Comparison of ENCODE assay signal across 9 cellular contexts in the genomic region with DNA sequence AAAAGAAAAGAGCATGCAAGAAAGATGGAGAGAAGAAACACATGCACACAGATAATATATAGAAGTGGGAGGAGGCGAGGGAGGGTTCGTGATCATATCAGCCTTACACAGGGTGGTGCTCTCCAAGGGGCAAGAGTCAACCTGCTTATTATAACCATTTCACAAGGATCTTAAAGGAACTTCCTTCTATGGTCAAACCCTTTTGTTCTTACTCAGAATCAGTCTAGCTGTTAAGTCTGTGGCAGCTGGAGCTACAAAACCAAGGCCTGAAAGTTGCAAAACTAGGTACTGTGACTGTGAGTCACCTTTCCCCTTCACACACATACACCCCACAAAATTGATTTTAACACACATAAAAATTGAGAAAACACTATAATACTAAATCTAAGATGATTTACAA. TPM values are rescaled to one million over a fixed set of nuclear protein-coding genes. Genes with fewer than 3 reads are reported as not detected.
A peak's percentile ranks its signal among the peaks of the same experiment; 100 is the strongest.
DNase-seq lines count a peak whose midpoint lies in the region; ATAC-seq, FAIRE-seq and TF ChIP-seq lines count a peak whose summit lies in the region.
"Had no signal": no experiment of that assay in that cellular context is flagged by ENCODE, and none has a peak within 500 bp of the region (broad histone marks: within the 10 kb centered on the region; RNA-seq: fewer than 3 reads in every experiment).

No MANE protein-coding gene starts in this region.

- no peaks in the 10 kb centered on the region for H3K27me3 ChIP-seq in GM06990 (replicated peaks; ENCODE audit: control insufficient read depth, insufficient read depth, low read length)
- no peaks in the 10 kb centered on the region for H3K27me3 ChIP-seq in small intestine (ENCODE audit: control insufficient read depth in 2 of 2, insufficient read depth in 2 of 2, low read length in 2 of 2)
- H3K27me3 ChIP-seq: heart right ventricle had no signal

- H3K27ac ChIP-seq in small intestine (ENCODE audit: low read depth in 1 of 2, low read length in 1 of 2) = no peak overlapping the region
- H3K27ac ChIP-seq: heart right ventricle had no signal

- DNase-seq in GM06990 (ENCODE audit: extremely low read depth, insufficient read length) = peak; percentile 26
- DNase-seq in activated gamma-delta T cell treated with anti-CD3 and anti-CD28 coated beads, Interleukin-2, amount 50 U/mL, for 16 hours (ENCODE audit: low read depth) = peak; percentile 34
- peak; percentile 54 for DNase-seq in small intestine
- no peak for DNase-seq in NCI-H1417 treated with DMSO at 0.1 percent for 48 hours (lab: John Stamatoyannopoulos, UW)
- DNase-seq in NCI-H748 treated with DMSO at 0.1 percent for 48 hours (lab: John Stamatoyannopoulos, UW) = no peak
- DNase-seq in NCI-H1092 treated with DMSO at 0.1 percent for 48 hours (lab: John Stamatoyannopoulos, UW) = no peak
- DNase-seq: heart right ventricle had no signal

- peak; percentile 84 for ATAC-seq in GM21423 (IDR thresholded peaks at IDR 0.05; ENCODE audit: unreplicated experiment)
- ATAC-seq in HG03575 (IDR thresholded peaks at IDR 0.05; ENCODE audit: extremely low read depth, insufficient number of reproducible peaks, low FRiP score, unreplicated experiment) = peak; percentile 95

- H3K9me3 ChIP-seq in small intestine (ENCODE audit: control insufficient read depth, low read depth) = no peaks in the 10 kb centered on the region
- H3K9me3 ChIP-seq: heart right ventricle had no signal

- H3K4me1 ChIP-seq in small intestine (ENCODE audit: control insufficient read depth in 2 of 2, insufficient read depth in 1 of 2, low read depth in 1 of 2, low read length in 1 of 2) = peaks cover 0 to 1% of the 10 kb centered on the region in 2 donors

- no peak overlapping the region for H3K4me3 ChIP-seq in GM06990 (replicated peaks; ENCODE audit: low read depth, low read length)
- H3K4me3 ChIP-seq in small intestine (ENCODE audit: low read depth in 1 of 2, low read length in 2 of 2) = no peak overlapping the region
- H3K4me3 ChIP-seq: heart right ventricle had no signal

- no peak for TF ChIP-seq CTCF in GM06990 (IDR thresholded peaks at IDR 0.05; ENCODE audit: insufficient read depth, low read length, poor library complexity, severe bottlenecking)

- FAIRE-seq in small intestine (lab: Jason Lieb, UNC) = no peak

- H3K36me3 ChIP-seq in GM06990 (ENCODE audit: control insufficient read depth, insufficient read depth, low read length) (no peaks in the 10 kb centered on the region), small intestine (ENCODE audit: control insufficient read depth in 2 of 2, insufficient read depth in 2 of 2, low read length in 2 of 2) (no peaks in the 10 kb centered on the region)
- H3K36me3 ChIP-seq: heart right ventricle had no signal

- 13 to 46% (median 26%) methylated on average over 2 of the region's 2 CpGs for WGBS in small intestine, 3 donors

RNA-seq across cellular contexts. Expression of a gene that starts 18.5 kb away (rescaled TPM):
- 1 to 10 TPM; 2.0 to 8.1 (median 2.2) TPM for polyA plus RNA-seq in small intestine

RNA-seq across cellular contexts. Expression of a gene that starts 39.2 kb away (rescaled TPM):
- not detected for polyA plus RNA-seq in small intestine
- polyA plus RNA-seq: heart right ventricle had no signal

Comparison
In these comparisons a context has a peak if more than half of its experiments do, and no peak if none do; other contexts are left out.
1. DNase-seq: peak in GM06990 (single experiment), activated gamma-delta T cell treated with anti-CD3 and anti-CD28 coated beads, Interleukin-2, amount 50 U/mL, for 16 hours (single experiment) and small intestine (single experiment); none in NCI-H1417 treated with DMSO at 0.1 percent for 48 hours (single experiment), NCI-H748 treated with DMSO at 0.1 percent for 48 hours (single experiment) and NCI-H1092 treated with DMSO at 0.1 percent for 48 hours (single experiment).